ENCODE assay signal across 8 cellular contexts in the genomic region with DNA sequence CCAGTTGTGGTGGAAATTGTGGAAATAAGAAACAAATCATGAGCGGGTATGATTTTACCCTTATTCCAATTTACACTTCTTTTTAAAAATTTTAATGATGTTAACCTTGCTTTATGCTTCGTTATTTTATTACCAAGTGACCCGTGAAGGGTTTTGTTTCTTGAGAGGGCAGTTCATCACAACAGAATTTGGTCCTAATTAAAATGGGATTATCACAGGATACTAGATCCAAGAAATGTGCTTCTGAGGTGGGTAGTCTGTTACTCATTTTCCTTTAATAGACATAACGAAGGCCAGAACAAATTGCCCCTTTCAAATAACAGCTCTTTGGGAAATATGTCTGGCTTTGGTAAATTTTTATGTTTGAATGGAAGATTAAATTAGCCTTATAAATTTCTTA. TPM values are rescaled to one million over a fixed set of nuclear protein-coding genes. Genes with fewer than 3 reads are reported as not detected.
"Had no signal": no experiment of that assay in that cellular context is flagged by ENCODE, and none has a peak within 500 bp of the region (broad histone marks: within the 10 kb centered on the region; RNA-seq: fewer than 3 reads in every experiment).

No MANE protein-coding gene starts in this region.

- ATAC-seq: GM23338, HepG2 had no signal

- H3K27ac ChIP-seq: HL-60 had no signal

- H3K4me3 ChIP-seq: GM23338 had no signal

- H3K4me2 ChIP-seq: GM23338 had no signal

- FAIRE-seq: H1, H54, HepG2 had no signal

- DNase-seq: H9, HCEC 1CT had no signal

RNA-seq across cellular contexts. Expression of gene RASSF8, which starts 25.5 kb away (rescaled TPM):
- polyA plus RNA-seq: IgD-negative memory B cell had no signal
